In the genomic region with DNA sequence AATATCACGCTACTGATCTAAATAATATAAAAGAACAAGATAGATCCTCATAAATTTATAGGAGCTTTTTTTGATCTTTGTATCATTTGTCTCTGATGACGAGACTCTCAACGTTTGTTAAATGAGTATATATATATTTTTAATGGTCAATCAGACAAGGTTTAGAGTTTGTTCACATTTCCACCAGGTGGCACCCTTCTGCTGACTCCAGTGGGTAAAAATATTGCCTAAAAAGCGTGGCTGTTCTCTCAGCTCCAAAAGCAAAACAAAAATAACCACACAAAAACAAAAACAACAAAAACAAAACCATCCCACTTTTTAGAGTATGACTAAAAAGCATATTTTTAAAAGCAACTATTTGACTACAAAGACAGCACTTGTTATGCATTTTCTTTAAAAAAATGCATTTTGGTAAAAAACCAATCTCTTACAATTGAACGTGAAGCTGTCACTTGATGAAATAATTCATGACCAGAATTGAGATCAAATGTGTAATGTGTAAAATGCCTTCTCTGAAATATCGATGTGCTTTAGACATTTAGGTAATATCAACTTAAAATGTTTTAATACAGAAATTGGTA, we compare ENCODE assay signal across 8 cellular contexts.
DNase-seq lines count a peak whose midpoint lies in the region; ATAC-seq and TF ChIP-seq lines count a peak whose summit lies in the region.

No MANE protein-coding gene starts in this region.

- H3K4me3 ChIP-seq in GM12875 (ENCODE audit: low read depth, low read length) (no peak overlapping the region), astrocyte of the spinal cord (ENCODE audit: low read depth, low read length) (no peak overlapping the region)

- H3K27ac ChIP-seq in 22Rv1, result no peak overlapping the region

- H3K36me3 Mint-ChIP-seq in mesothelial cell of epicardium, result peaks cover 2% of the 10 kb centered on the region

- peaks cover 41% of the 10 kb centered on the region for H3K4me1 Mint-ChIP-seq in mesothelial cell of epicardium

- H3K4me3 Mint-ChIP-seq in mesothelial cell of epicardium, result no peak overlapping the region

- ATAC-seq in HG03457 (IDR thresholded peaks at IDR 0.05; ENCODE audit: unreplicated experiment), result no peak

- no peak overlapping the region for H3K27ac Mint-ChIP-seq in mesothelial cell of epicardium

- DNase-seq in NCI-H1930 (lab: John Stamatoyannopoulos, UW), result peak; percentile 3 to 8
- peak; percentile 14 for DNase-seq in astrocyte of the spinal cord (ENCODE audit: low read depth, low spot score)
- DNase-seq in mesothelial cell of epicardium (ENCODE audit: low spot score in 2 of 2, unreplicated experiment in 2 of 2), result no peak
- DNase-seq in activated CD4-positive, alpha-beta T cell treated with anti-CD3 and anti-CD28 coated beads, Interleukin-2, amount 50 U/mL, for 1 hour, result no peak
- DNase-seq in islet precursor cell, result no peak

- peaks cover 4% of the 10 kb centered on the region for H3K9me3 Mint-ChIP-seq in mesothelial cell of epicardium

- TF ChIP-seq CTCF in 22Rv1 (IDR thresholded peaks at IDR 0.05), result peak; percentile 87
- TF ChIP-seq CTCF in GM12875 (IDR thresholded peaks at IDR 0.05; ENCODE audit: borderline replicate concordance, insufficient read depth, low read depth, low read length), result peak; percentile 45; the same call in 1 of the 2 replicates
- peak; percentile 44 for TF ChIP-seq CTCF in astrocyte of the spinal cord (IDR thresholded peaks at IDR 0.05; ENCODE audit: low read depth, low read length)
- peak; percentile 74 for TF ChIP-seq CTCF in mesothelial cell of epicardium (IDR thresholded peaks at IDR 0.05; ENCODE audit: unreplicated experiment)

- H3K27me3 Mint-ChIP-seq in mesothelial cell of epicardium (ENCODE audit: low read depth), result peaks cover 23% of the 10 kb centered on the region

- in situ Hi-C loops in astrocyte of the spinal cord (cut with HindIII; ENCODE audit: low sequenced_read_pairs), result no loop called here

Comparison
In these comparisons a context has a peak if more than half of its experiments do, and no peak if none do; other contexts are left out.
1. DNase-seq: peak in NCI-H1930 (2 of 2) and astrocyte of the spinal cord (single experiment); none in mesothelial cell of epicardium (0 of 2), activated CD4-positive, alpha-beta T cell treated with anti-CD3 and anti-CD28 coated beads, Interleukin-2, amount 50 U/mL, for 1 hour (single experiment) and islet precursor cell (single experiment).
2. Peak in every context shown above with its lines, with median percentiles within 50 percentile points of each other: CTCF ChIP-seq.